Comparison of ENCODE assay signal across 9 cellular contexts in the genomic region with DNA sequence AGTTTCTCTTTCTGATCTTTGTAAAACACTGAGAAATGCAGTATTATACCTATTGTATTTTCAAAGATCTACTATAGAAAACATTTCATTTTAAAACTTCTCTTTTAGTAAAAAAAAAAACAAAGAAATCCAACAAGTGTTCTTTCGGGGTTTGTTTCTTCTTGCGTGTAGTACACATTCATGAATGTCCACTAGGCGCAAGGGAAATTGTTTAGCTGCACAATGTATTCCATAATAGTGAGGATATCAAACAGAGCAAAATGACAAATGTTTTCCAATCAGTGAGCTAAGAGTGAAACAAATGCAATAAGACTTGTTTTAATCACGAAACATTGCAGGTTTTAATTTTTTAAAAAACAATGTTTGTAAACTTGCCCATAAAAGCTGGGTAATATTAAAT.
"Had no signal": no experiment of that assay in that cellular context is flagged by ENCODE, and none has a peak within 500 bp of the region (broad histone marks: within the 10 kb centered on the region; RNA-seq: fewer than 3 reads in every experiment).

No MANE protein-coding gene starts in this region.

- FAIRE-seq: HTR-8/SVneo had no signal

- DNase-seq: GM23248, GOT3, H7, HFFc6, IMR-90, KG1 had no signal

- H3K4me1 ChIP-seq: HAP-1 had no signal

- H3K27ac ChIP-seq: GM23248 had no signal

- H3K9me3 ChIP-seq: HAP-1 had no signal

- H3K4me3 ChIP-seq: GM23248, HAP-1, K562 had no signal
